ENCODE assay signal across 5 cellular contexts in genomic region chr5:60530144-60530848, GRCh38.
DNase-seq lines count a peak whose midpoint lies in the region; ATAC-seq and TF ChIP-seq lines count a peak whose summit lies in the region.
"Not testable (repeated sequence)": the region's sequence is repeated elsewhere in the genome, so short reads cannot be mapped to it uniquely, and the experiment has no call there.

No MANE protein-coding gene starts in this region.

- H3K4me3 ChIP-seq in DND-41 (ENCODE audit: low read depth in 1 of 2, low read length in 2 of 2); coronary artery; right cardiac atrium (ENCODE audit: low read length); mesenchymal stem cell (ENCODE audit: insufficient read depth in 1 of 2, low read depth in 1 of 2, low read length in 2 of 2); tibial artery: not testable (repeated sequence)

- H3K4me2 ChIP-seq in DND-41 (ENCODE audit: insufficient read depth, low read length); mesenchymal stem cell (ENCODE audit: low read length, poor library complexity, severe bottlenecking): not testable (repeated sequence)

- ATAC-seq in DND-41 (ENCODE audit: insufficient read depth, low read depth), result peak; percentile 29; the same call in 1 of the 3 replicates
- not testable (repeated sequence) for ATAC-seq in right cardiac atrium

- H2BK5ac ChIP-seq in mesenchymal stem cell (ENCODE audit: low read depth, low read length, poor library complexity, severe bottlenecking), result not testable (repeated sequence)

- H4K91ac ChIP-seq in mesenchymal stem cell (ENCODE audit: low read length), result not testable (repeated sequence)

- H3K23ac ChIP-seq in mesenchymal stem cell (ENCODE audit: low read length in 2 of 2), result not testable (repeated sequence)

- H3K27me3 ChIP-seq in DND-41 (ENCODE audit: insufficient read depth, low read length, poor library complexity); right cardiac atrium (ENCODE audit: control insufficient read depth, insufficient read depth); mesenchymal stem cell (ENCODE audit: control insufficient read depth in 1 of 2, insufficient read depth in 1 of 2, low read length in 2 of 2); tibial artery: not testable (repeated sequence)

- H4K20me1 ChIP-seq in DND-41 (ENCODE audit: insufficient read depth, low read length), result not testable (repeated sequence)

- not testable (repeated sequence) for H2AK5ac ChIP-seq in mesenchymal stem cell (ENCODE audit: low read length, severe bottlenecking)

- H3K4me1 ChIP-seq in DND-41 (ENCODE audit: insufficient read depth, low read length) (peaks cover 10% of the 10 kb centered on the region; the same call in 1 of the 2 replicates), tibial artery (peaks cover 0 to 66% (median 15%) of the 10 kb centered on the region in 4 donors)
- H3K4me1 ChIP-seq in right cardiac atrium (ENCODE audit: control insufficient read depth, insufficient read depth, low read length); mesenchymal stem cell (ENCODE audit: control insufficient read depth, insufficient read depth, low read depth, low read length): not testable (repeated sequence)

- intact Hi-C loops in right cardiac atrium (cut with DNase I); tibial artery (cut with DNase I; ENCODE audit: low total_unique reads): not testable (repeated sequence)

- not testable (repeated sequence) for H2BK120ac ChIP-seq in mesenchymal stem cell (ENCODE audit: low read depth, low read length)

- not testable (repeated sequence) for H3K9ac ChIP-seq in DND-41 (ENCODE audit: low read depth, low read length); mesenchymal stem cell (ENCODE audit: low read length)

- H3K9me3 ChIP-seq in DND-41 (ENCODE audit: insufficient read depth, low read length, severe bottlenecking); right cardiac atrium (ENCODE audit: control insufficient read depth, low read length); mesenchymal stem cell (ENCODE audit: control insufficient read depth, low read length); tibial artery: not testable (repeated sequence)

- not testable (repeated sequence) for H3K79me2 ChIP-seq in DND-41 (ENCODE audit: insufficient read depth, low read length)

- H3K79me1 ChIP-seq in mesenchymal stem cell (replicated peaks; ENCODE audit: low read length, poor library complexity, severe bottlenecking), result not testable (repeated sequence)

- 98% methylated on average over 32 of the region's 32 CpGs for WGBS in right cardiac atrium
- 96% methylated on average over 14 of the region's 32 CpGs for WGBS in mesenchymal stem cell

- DNase-seq in DND-41; coronary artery (ENCODE audit: low spot score); mesenchymal stem cell; tibial artery: not testable (repeated sequence)
- DNase-seq in right cardiac atrium, result peak in 2 of 3 donors; percentile 34 to 50

- not testable (repeated sequence) for H4K8ac ChIP-seq in mesenchymal stem cell (ENCODE audit: low read length)

- H2BK12ac ChIP-seq in mesenchymal stem cell (ENCODE audit: low read length in 2 of 2), result not testable (repeated sequence)

- not testable (repeated sequence) for TF ChIP-seq CTCF in DND-41 (IDR thresholded peaks at IDR 0.05; ENCODE audit: borderline replicate concordance, extremely low read depth, low read length, poor library complexity, severe bottlenecking); coronary artery (IDR thresholded peaks at IDR 0.05); tibial artery (IDR thresholded peaks at IDR 0.05)

- not testable (repeated sequence) for H3K36me3 ChIP-seq in DND-41 (ENCODE audit: insufficient read depth, low read length); mesenchymal stem cell (ENCODE audit: control insufficient read depth in 1 of 2, insufficient read depth in 2 of 2, low read depth in 1 of 2, low read length in 2 of 2); tibial artery

- H3K4ac ChIP-seq in mesenchymal stem cell (ENCODE audit: low read depth in 1 of 2, low read length in 2 of 2), result not testable (repeated sequence)

- not testable (repeated sequence) for H3K14ac ChIP-seq in mesenchymal stem cell (ENCODE audit: low read length in 2 of 2)

- not testable (repeated sequence) for H2AFZ ChIP-seq in DND-41 (ENCODE audit: low read depth, low read length); mesenchymal stem cell (ENCODE audit: low read depth, low read length)

- not testable (repeated sequence) for H3K27ac ChIP-seq in DND-41 (ENCODE audit: low read length); right cardiac atrium (ENCODE audit: low read length); mesenchymal stem cell (ENCODE audit: low read length, poor library complexity, severe bottlenecking)
- peak overlapping the region; percentile 60 to 79 for H3K27ac ChIP-seq in coronary artery
- H3K27ac ChIP-seq in tibial artery, result peak overlapping the region; percentile 79 to 83

- not testable (repeated sequence) for H3K18ac ChIP-seq in mesenchymal stem cell (ENCODE audit: low read depth in 1 of 2, low read length in 2 of 2)

- peak overlapping the region; percentile 48 for H2BK15ac ChIP-seq in mesenchymal stem cell (ENCODE audit: low read depth, poor library complexity, severe bottlenecking)
